12 cellular contexts compared by ENCODE assay signal in the genomic region with DNA sequence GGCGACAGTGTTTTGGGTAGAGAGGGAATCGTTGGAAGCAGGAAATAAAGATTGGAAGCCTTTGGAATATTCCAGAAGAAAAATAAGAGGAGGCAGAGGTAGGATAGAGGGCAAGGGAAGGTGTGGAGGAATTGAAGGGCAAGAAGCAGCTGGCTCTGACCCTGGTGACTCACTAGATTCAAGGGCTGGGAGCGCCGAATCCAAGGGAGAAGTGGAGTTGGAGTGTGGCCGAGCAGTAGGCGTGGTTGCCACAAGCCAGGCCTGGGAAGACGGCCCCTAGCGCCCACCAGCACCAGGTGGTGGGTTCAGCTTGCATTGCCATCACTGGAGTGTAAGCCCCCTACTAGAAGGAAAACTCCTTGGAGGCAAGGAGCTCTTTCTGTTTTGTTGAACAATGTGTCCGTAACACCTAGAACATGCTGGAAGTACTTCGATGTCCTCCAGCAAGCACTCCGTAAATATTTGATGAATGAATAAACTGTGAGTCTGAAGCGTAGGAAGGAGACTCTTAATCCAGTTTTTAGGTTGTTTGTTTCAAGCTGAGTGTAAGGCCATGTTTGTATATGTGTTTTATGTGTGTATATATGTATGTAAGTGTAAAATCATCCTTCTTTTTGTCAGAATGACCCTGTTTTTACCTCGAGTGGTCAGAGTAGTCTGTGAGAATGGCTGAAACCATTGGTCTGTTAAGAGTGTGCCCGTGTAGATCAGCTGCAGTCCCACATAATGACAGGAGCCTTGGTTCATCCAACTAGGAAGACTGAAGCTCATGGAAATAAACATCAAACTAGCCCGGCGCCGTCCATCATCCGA.
DNase-seq lines count a peak whose midpoint lies in the region; ATAC-seq and TF ChIP-seq lines count a peak whose summit lies in the region.
"Had no signal": no experiment of that assay in that cellular context is flagged by ENCODE, and none has a peak within 500 bp of the region (broad histone marks: within the 10 kb centered on the region; RNA-seq: fewer than 3 reads in every experiment).

No MANE protein-coding gene starts in this region.

- 54 to 68% methylated on average over 18 of the region's 18 CpGs for WGBS in esophagus, 2 donors

- H3K4me3 Mint-ChIP-seq in type B pancreatic cell: no peak overlapping the region

- TF ChIP-seq POLR2A in GM18505 (IDR thresholded peaks at IDR 0.05; ENCODE audit: borderline replicate concordance, extremely low read depth, insufficient read depth, insufficient read length): no peak

- ATAC-seq in GM18517 (IDR thresholded peaks at IDR 0.05; ENCODE audit: unreplicated experiment) (no peak), GM18505 (IDR thresholded peaks at IDR 0.05; ENCODE audit: unreplicated experiment) (no peak), GM19467 (IDR thresholded peaks at IDR 0.05; ENCODE audit: unreplicated experiment) (no peak)
- ATAC-seq: gastrocnemius medialis had no signal

- peaks cover 52% of the 10 kb centered on the region for H3K4me1 Mint-ChIP-seq in type B pancreatic cell (ENCODE audit: unreplicated experiment)

- peaks cover 5% of the 10 kb centered on the region for H3K9me3 Mint-ChIP-seq in type B pancreatic cell

- H3K36me3 Mint-ChIP-seq in type B pancreatic cell: peaks cover 5% of the 10 kb centered on the region

- peak; percentile 77 for DNase-seq in AG08396 (ENCODE audit: low spot score)
- peak; percentile 51 for DNase-seq in NCI-H226
- peak; percentile 91 for DNase-seq in myocyte (ENCODE audit: low read depth)
- no peak for DNase-seq in type B pancreatic cell (ENCODE audit: extremely low spot score, unreplicated experiment)
- DNase-seq: gastrocnemius medialis, GDM1, NCI-H2171 treated with DMSO at 0.1 percent for 48 hours had no signal

- H3K27ac Mint-ChIP-seq in type B pancreatic cell: no peak overlapping the region

- H3K27me3 ChIP-seq in esophagus (ENCODE audit: control insufficient read depth in 1 of 2, insufficient read depth in 2 of 2, low read length in 2 of 2): no peaks in the 10 kb centered on the region
- H3K27me3 ChIP-seq: cardiac muscle cell, gastrocnemius medialis had no signal

- H3K27me3 Mint-ChIP-seq in type B pancreatic cell: no peaks in the 10 kb centered on the region

- H3K36me3 ChIP-seq in esophagus (ENCODE audit: control insufficient read depth in 2 of 2, insufficient read depth in 2 of 2, low read length in 1 of 2): no peaks in the 10 kb centered on the region
- H3K36me3 ChIP-seq: cardiac muscle cell, gastrocnemius medialis had no signal

- H3K27ac ChIP-seq in esophagus (ENCODE audit: low read depth in 2 of 2, low read length in 1 of 2): peak overlapping the region; percentile 88 to 95
- H3K27ac ChIP-seq: cardiac muscle cell, gastrocnemius medialis had no signal

- no peak overlapping the region for H3K4me3 ChIP-seq in esophagus (ENCODE audit: low read depth in 1 of 2, low read length in 2 of 2)
- H3K4me3 ChIP-seq: cardiac muscle cell, gastrocnemius medialis had no signal

- TF ChIP-seq CTCF in type B pancreatic cell (conservative IDR thresholded peaks at IDR 0.05): no peak

- H3K4me1 ChIP-seq in esophagus (ENCODE audit: control insufficient read depth in 2 of 2, insufficient read depth in 2 of 2, low read length in 1 of 2): peaks cover 10 to 27% of the 10 kb centered on the region in 2 donors
- H3K4me1 ChIP-seq: gastrocnemius medialis had no signal

- no peaks in the 10 kb centered on the region for H3K9me3 ChIP-seq in esophagus (ENCODE audit: control insufficient read depth in 2 of 2, insufficient read depth in 1 of 2, low read depth in 1 of 2, low read length in 1 of 2)
- H3K9me3 ChIP-seq: gastrocnemius medialis had no signal
